ENCODE assay signal across 15 cellular contexts in genomic region chr15:25903024-25903581, GRCh38. TPM values are rescaled to one million over a fixed set of nuclear protein-coding genes. Genes with fewer than 3 reads are reported as not detected.
DNase-seq lines count a peak whose midpoint lies in the region; TF ChIP-seq lines count a peak whose summit lies in the region.
"Had no signal": no experiment of that assay in that cellular context is flagged by ENCODE, and none has a peak within 500 bp of the region (broad histone marks: within the 10 kb centered on the region; RNA-seq: fewer than 3 reads in every experiment).

No MANE protein-coding gene starts in this region.

- H3K4me1 Mint-ChIP-seq in neural crest cell = peaks cover 5% of the 10 kb centered on the region
- H3K4me1 Mint-ChIP-seq in glutamatergic neuron (ENCODE audit: low read depth, unreplicated experiment) = no peaks in the 10 kb centered on the region

- no peak for TF ChIP-seq CTCF in neural crest cell (conservative IDR thresholded peaks at IDR 0.05)
- TF ChIP-seq CTCF in glutamatergic neuron (IDR thresholded peaks at IDR 0.05; ENCODE audit: partially characterized antibody, unreplicated experiment) = no peak
- no peak for TF ChIP-seq CTCF in esophagus squamous epithelium (IDR thresholded peaks at IDR 0.05)

- H3K4me1 ChIP-seq in esophagus squamous epithelium = peaks cover 0 to 11% (median 7%) of the 10 kb centered on the region in 3 donors

- no peaks in the 10 kb centered on the region for H3K27me3 ChIP-seq in esophagus squamous epithelium

- H3K9me3 ChIP-seq in esophagus squamous epithelium = no peaks in the 10 kb centered on the region

- H3K4me3 ChIP-seq in esophagus squamous epithelium = no peak overlapping the region

- H3K9me3 Mint-ChIP-seq in neural crest cell = no peaks in the 10 kb centered on the region
- no peaks in the 10 kb centered on the region for H3K9me3 Mint-ChIP-seq in glutamatergic neuron (ENCODE audit: unreplicated experiment)
- H3K9me3 Mint-ChIP-seq: activated T-cell treated with anti-CD3 and anti-CD28 coated beads, Interleukin-2, amount 50 U/mL, for 72 hours had no signal

- H3K4me3 Mint-ChIP-seq in neural crest cell (no peak overlapping the region), glutamatergic neuron (ENCODE audit: unreplicated experiment) (no peak overlapping the region)
- H3K4me3 Mint-ChIP-seq: CD14-positive monocyte had no signal

- intact Hi-C loops in esophagus squamous epithelium (cut with DNase I) = no loop called here

- WGBS in esophagus squamous epithelium, 2 donors = 66 to 76% methylated on average over 9 to 10 of the region's 10 CpGs

- no peaks in the 10 kb centered on the region for H3K36me3 Mint-ChIP-seq in neural crest cell (ENCODE audit: low read depth)
- H3K36me3 Mint-ChIP-seq in glutamatergic neuron (ENCODE audit: unreplicated experiment) = no peaks in the 10 kb centered on the region
- H3K36me3 Mint-ChIP-seq: CD14-positive monocyte had no signal

- TF ChIP-seq POLR2A in esophagus squamous epithelium (IDR thresholded peaks at IDR 0.05) = no peak

- no peak overlapping the region for H3K27ac ChIP-seq in esophagus squamous epithelium

- H3K36me3 ChIP-seq in esophagus squamous epithelium = no peaks in the 10 kb centered on the region

- DNase-seq in AG20443 (ENCODE audit: low spot score) (peak; percentile 62), NCI-H510A (lab: John Stamatoyannopoulos, UW) (peak; percentile 21), fibroblast of gingiva (ENCODE audit: low read depth) (peak; percentile 18), neural crest cell (ENCODE audit: low read depth, low spot score) (no peak), NCI-H2081 (lab: John Stamatoyannopoulos, UW) (no peak), glutamatergic neuron (no peak), NAMALWA (ENCODE audit: low spot score) (no peak), esophagus squamous epithelium (lab: John Stamatoyannopoulos, UW) (no peak)
- DNase-seq: activated T-cell treated with anti-CD3 and anti-CD28 coated beads, Interleukin-2, amount 50 U/mL, for 72 hours; foreskin melanocyte; mammary epithelial cell; NCI-H1436; small intestine; T-helper 9 cell had no signal

- peak overlapping the region; percentile 28 for H3K27ac Mint-ChIP-seq in neural crest cell (ENCODE audit: unreplicated experiment)
- no peak overlapping the region for H3K27ac Mint-ChIP-seq in glutamatergic neuron (ENCODE audit: unreplicated experiment)
- H3K27ac Mint-ChIP-seq: activated T-cell treated with anti-CD3 and anti-CD28 coated beads, Interleukin-2, amount 50 U/mL, for 72 hours had no signal

- H3K27me3 Mint-ChIP-seq in neural crest cell (ENCODE audit: low read depth) (no peaks in the 10 kb centered on the region), glutamatergic neuron (ENCODE audit: unreplicated experiment) (no peaks in the 10 kb centered on the region)

RNA-seq across cellular contexts. Expression of gene ATP10A, which starts 40.0 kb away (rescaled TPM):
- total RNA-seq in neural crest cell (4.9 and 6.8 TPM in 2 replicates), glutamatergic neuron (ENCODE audit: unreplicated experiment) (not detected), esophagus squamous epithelium (1 to 10 TPM in 3 of 4 donors, under 1 TPM in 1; 0.88 to 6.3 (median 1.9) TPM)

Comparison
In these comparisons a context has a peak if more than half of its experiments do, and no peak if none do; other contexts are left out.
1. DNase-seq: peak in AG20443 (single experiment), NCI-H510A (single experiment) and fibroblast of gingiva (single experiment); none in neural crest cell (single experiment), NCI-H2081 (0 of 2), glutamatergic neuron (single experiment), NAMALWA (single experiment) and esophagus squamous epithelium (single experiment).